In genomic region chr15:89576417-89576773, GRCh38 we compare ENCODE assay signal across 8 cellular contexts. TPM values are rescaled to one million over a fixed set of nuclear protein-coding genes. Genes with fewer than 3 reads are reported as not detected.
DNase-seq lines count a peak whose midpoint lies in the region; ATAC-seq, FAIRE-seq and TF ChIP-seq lines count a peak whose summit lies in the region.

No MANE protein-coding gene starts in this region.

- in situ Hi-C loops in transverse colon (cut with MboI; ENCODE audit: low pct_ligation_motif_present in 1 of 4, low pct_unique_long_range_greater_than_20kb in 1 of 4, low sequenced_read_pairs in 3 of 4): no loop called here

- 0 out of 2 replicates have a peak, but pooled peaks cover 4% of the 10 kb centered on the region for H4K20me1 ChIP-seq in HCT116 (ENCODE audit: insufficient read depth)

- no peak overlapping the region for H2AFZ ChIP-seq in HCT116 (ENCODE audit: low read depth, low read length, poor library complexity, severe bottlenecking)

- TF ChIP-seq CTCF in 22Rv1 (IDR thresholded peaks at IDR 0.05) (no peak), HCT116 (IDR thresholded peaks at IDR 0.05 in 2 of 3, conservative IDR thresholded peaks at IDR 0.05 in 1 of 3; ENCODE audit: borderline replicate concordance in 1 of 3, insufficient read depth in 1 of 3, low read depth in 2 of 3, low read length in 2 of 3) (no peak), transverse colon (IDR thresholded peaks at IDR 0.05) (no peak)

- peaks cover 11 to 18% of the 10 kb centered on the region in 2 experiments; a peak in 3 of 4 replicates for H3K4me1 ChIP-seq in HCT116 (ENCODE audit: control insufficient read depth in 1 of 2, insufficient read depth in 2 of 2, low read length in 2 of 2)
- peaks cover 4 to 15% (median 9%) of the 10 kb centered on the region in 4 donors for H3K4me1 ChIP-seq in transverse colon

- ATAC-seq in HCT116: no peak
- no peak for ATAC-seq in activated T-helper 17 cell treated with anti-CD3 and anti-CD28 coated beads, Interleukin-2, amount 50 U/mL, for 72 hours (replicated peaks)

- no peak for TF ChIP-seq RAD21 in HCT116 (IDR thresholded peaks at IDR 0.05; ENCODE audit: low read depth)

- H3K4me3 Mint-ChIP-seq in activated T-helper 17 cell treated with anti-CD3 and anti-CD28 coated beads, Interleukin-2, amount 50 U/mL, for 72 hours: peak overlapping the region; percentile 83

- H3K36me3 ChIP-seq in HCT116 (ENCODE audit: control insufficient read depth in 1 of 2, insufficient read depth in 2 of 2, low read length in 2 of 2) (peaks cover 13 to 21% of the 10 kb centered on the region in 2 experiments; a peak in 3 of 4 replicates), transverse colon (no peaks in the 10 kb centered on the region)

- FAIRE-seq in GM12892 (lab: Jason Lieb, UNC): no peak

- DNase-seq in HCT116 (ENCODE audit: low read depth, low spot score) (no peak), GM12892 (ENCODE audit: insufficient read length) (no peak), transverse colon (no peak), occipital lobe (lab: John Stamatoyannopoulos, UW) (no peak)
- DNase-seq in stimulated activated CD4-positive, alpha-beta T cell treated with anti-CD3 and anti-CD28 coated beads, Interleukin-12 subunit alpha, Interleukin-12 subunit beta, amount 100 ng/mL, for 4 hours: no peak

- no peaks in the 10 kb centered on the region for H3K9me3 ChIP-seq in HCT116 (ENCODE audit: control insufficient read depth in 1 of 2, insufficient read depth in 1 of 2, low read depth in 1 of 2, low read length in 2 of 2)
- no peaks in the 10 kb centered on the region for H3K9me3 ChIP-seq in iPS-18c (ENCODE audit: control insufficient read depth, insufficient read depth, low read length)
- H3K9me3 ChIP-seq in transverse colon: no peaks in the 10 kb centered on the region

- H3K4me3 ChIP-seq in HCT116 (replicated peaks in 1 of 2; ENCODE audit: low read depth in 1 of 2, low read length in 2 of 2) (peak overlapping the region; percentile 93 to 97), iPS-18c (ENCODE audit: insufficient read depth, low read depth, low read length) (peak overlapping the region; percentile 98), transverse colon (peak overlapping the region in 2 of 4 donors; percentile 74 to 93)

- peaks cover 18% of the 10 kb centered on the region for H3K4me1 Mint-ChIP-seq in activated T-helper 17 cell treated with anti-CD3 and anti-CD28 coated beads, Interleukin-2, amount 50 U/mL, for 72 hours

- POLR2A ChIA-PET in HCT116 (lab: Charles Lee): no interaction called here

- H3K27ac ChIP-seq in 22Rv1: peak overlapping the region; percentile 79
- H3K27ac ChIP-seq in HCT116 (ENCODE audit: low read depth, low read length): peak overlapping the region; percentile 72
- no peak overlapping the region for H3K27ac ChIP-seq in transverse colon

- H3K9ac ChIP-seq in HCT116 (ENCODE audit: low read length): peak overlapping the region; percentile 97

- H3K27ac Mint-ChIP-seq in activated T-helper 17 cell treated with anti-CD3 and anti-CD28 coated beads, Interleukin-2, amount 50 U/mL, for 72 hours: peak overlapping the region; percentile 55

- H3K79me2 ChIP-seq in HCT116 (ENCODE audit: insufficient read depth, low read length): peaks cover 61% of the 10 kb centered on the region

- no peaks in the 10 kb centered on the region for H3K9me3 Mint-ChIP-seq in activated T-helper 17 cell treated with anti-CD3 and anti-CD28 coated beads, Interleukin-2, amount 50 U/mL, for 72 hours

- H3K9me2 ChIP-seq in HCT116 (ENCODE audit: insufficient read depth): no peaks in the 10 kb centered on the region

- H3K36me3 Mint-ChIP-seq in activated T-helper 17 cell treated with anti-CD3 and anti-CD28 coated beads, Interleukin-2, amount 50 U/mL, for 72 hours (ENCODE audit: low read depth): peaks cover 39% of the 10 kb centered on the region

- RAD21 ChIA-PET in HCT116 (lab: Charles Lee; ENCODE audit: low non-redundant PET in 1 of 2, low total read pairs in 2 of 2, uncharacterized antibody in 2 of 2, unreplicated experiment in 2 of 2): no interaction called here

- CTCF ChIA-PET in HCT116 (lab: Charles Lee): no interaction called here

- WGBS in transverse colon (ENCODE audit: low coverage in 1 of 2), 2 donors: 0 to 16% methylated on average over 1 of the region's 1 CpG

- TF ChIP-seq POLR2A in HCT116 (IDR thresholded peaks at IDR 0.05; ENCODE audit: borderline replicate concordance, extremely low read depth, insufficient read depth, insufficient read length) (no peak), GM12892 (IDR thresholded peaks at IDR 0.05; ENCODE audit: low read depth, low read length) (no peak), transverse colon (IDR thresholded peaks at IDR 0.05) (no peak)

- TSS peak; percentile 62 for BruUV-seq in HCT116 (replicated peaks; lab: Mats Ljungman, UMichigan)

- H3K27me3 ChIP-seq in HCT116 (ENCODE audit: insufficient read depth, low read length) (no peaks in the 10 kb centered on the region), transverse colon (no peaks in the 10 kb centered on the region)

- peak overlapping the region; percentile 96 for H3K4me2 ChIP-seq in HCT116 (ENCODE audit: low read length)

- peaks cover 7% of the 10 kb centered on the region for H3K27me3 Mint-ChIP-seq in activated T-helper 17 cell treated with anti-CD3 and anti-CD28 coated beads, Interleukin-2, amount 50 U/mL, for 72 hours

- no peak for TF ChIP-seq EP300 in transverse colon (IDR thresholded peaks at IDR 0.05; ENCODE audit: low read depth)

- intact Hi-C loops in HCT116 (cut with micrococcal nuclease) (no loop called here), transverse colon (cut with DNase I; ENCODE audit: low total_unique reads) (no loop called here)

TF ChIP-seq in HCT116, 20 proteins besides CTCF, POLR2A, EP300 and RAD21:
- no peak for TF ChIP-seq FOSL1 (IDR thresholded peaks at IDR 0.05; ENCODE audit: low read depth)

RNA-seq across cellular contexts. Expression of gene TICRR, which starts 1.1 kb away (rescaled TPM):
- total RNA-seq in HCT116 (2021; ENCODE audit: unreplicated experiment): 24.8 TPM
- 11.2 and 13.4 TPM in 2 replicates for polyA plus RNA-seq in HCT116 (2012)
- total RNA-seq in activated T-helper 17 cell treated with anti-CD3 and anti-CD28 coated beads, Interleukin-2, amount 50 U/mL, for 72 hours: 10 to 100 TPM; 15.4 to 22.7 TPM
- 6.6 TPM for polyA plus RNA-seq in GM12892 (2012; ENCODE audit: missing spikeins)
- 1 to 10 TPM in 1 of 4 donors, under 1 TPM in 2, not detected in 1; 0.27 to 1.4 (median 0.95) TPM for total RNA-seq in transverse colon
- total RNA-seq in occipital lobe: 0.62 TPM

Comparison
In these comparisons a context has a peak if more than half of its experiments do, and no peak if none do; other contexts are left out.
1. H3K27ac ChIP-seq: peak in 22Rv1 (single experiment) and HCT116 (single experiment); none in transverse colon (0 of 4).
2. RNA of gene TICRR, which starts 1.1 kb away (total RNA-seq): 24.8 TPM in HCT116 (single experiment) and 15.4 to 22.7 TPM in activated T-helper 17 cell treated with anti-CD3 and anti-CD28 coated beads, Interleukin-2, amount 50 U/mL, for 72 hours; 0.27 to 1.4 TPM in transverse colon and 0.62 TPM in occipital lobe (single experiment); every median in the first group is over 4 times any median in the second.